ENCODE assay signal across 20 cellular contexts in genomic region chr15:90683876-90684275, GRCh38. TPM values are rescaled to one million over a fixed set of nuclear protein-coding genes. Genes with fewer than 3 reads are reported as not detected.
DNase-seq lines count a peak whose midpoint lies in the region; ATAC-seq and TF ChIP-seq lines count a peak whose summit lies in the region.
"Had no signal": no experiment of that assay in that cellular context is flagged by ENCODE, and none has a peak within 500 bp of the region (broad histone marks: within the 10 kb centered on the region; RNA-seq: fewer than 3 reads in every experiment).

No MANE protein-coding gene starts in this region.

- no peak overlapping the region for H3K56ac ChIP-seq in IMR-90 (ENCODE audit: extremely low read depth, insufficient read depth, low read length)

- H3K4me1 Mint-ChIP-seq in activated naive CD4-positive, alpha-beta T cell treated with anti-CD3 and anti-CD28 coated beads, Interleukin-2, amount 10 ng/mL, durations not matched to agents 7 days and 5 days, result peaks cover 65% of the 10 kb centered on the region
- H3K4me1 Mint-ChIP-seq in activated CD8-positive, alpha-beta T cell treated with anti-CD3 and anti-CD28 coated beads for 36 hours (ENCODE audit: low read depth), result peaks cover 50% of the 10 kb centered on the region
- H3K4me1 Mint-ChIP-seq in nephron, result peaks cover 42% of the 10 kb centered on the region

- CTCF ChIA-PET in activated naive CD4-positive, alpha-beta T cell treated with anti-CD3 and anti-CD28 coated beads, Interleukin-2, amount 10 ng/mL, durations not matched to agents 7 days and 5 days (lab: Charles Lee), result interaction anchor here (1.4 kb wide), 1 partner anchor 36 kb away, joined by 3 read pairs; no protein-coding TSS in a partner anchor
- CTCF ChIA-PET in IMR-90 (lab: Yijun Ruan, JAX), result no interaction called here
- CTCF ChIA-PET in activated CD8-positive, alpha-beta T cell treated with anti-CD3 and anti-CD28 coated beads for 36 hours (lab: Charles Lee), result interaction anchor here (3.9 kb wide), 1 partner anchor 36 kb away, joined by 16 read pairs; no protein-coding TSS in a partner anchor

- H4K91ac ChIP-seq in IMR-90 (ENCODE audit: insufficient read depth, low read depth, low read length), result no peak overlapping the region

- H3K23ac ChIP-seq in IMR-90 (ENCODE audit: low read depth, low read length), result no peak overlapping the region

- H2AK9ac ChIP-seq in IMR-90 (replicated peaks; ENCODE audit: low read depth, low read length, poor library complexity), result peak overlapping the region; percentile 59

- H3K27ac Mint-ChIP-seq in activated naive CD4-positive, alpha-beta T cell treated with anti-CD3 and anti-CD28 coated beads, Interleukin-2, amount 10 ng/mL, durations not matched to agents 7 days and 5 days, result peak overlapping the region; percentile 11
- peak overlapping the region; percentile 20 for H3K27ac Mint-ChIP-seq in activated CD8-positive, alpha-beta T cell treated with anti-CD3 and anti-CD28 coated beads for 36 hours
- H3K27ac Mint-ChIP-seq in nephron, result peak overlapping the region; percentile 81 to 97 (median 91)
- H3K27ac Mint-ChIP-seq: CD8-positive, alpha-beta memory T cell; GM23338 had no signal

- no TSS peak for BruUV-seq in IMR-90 (replicated peaks; lab: Mats Ljungman, UMichigan)

- H3K4me3 ChIP-seq in IMR-90 (ENCODE audit: insufficient read depth, low read depth, low read length) (no peak overlapping the region), right atrium auricular region (no peak overlapping the region)
- H3K4me3 ChIP-seq: BLaER1 treated with 17β-estradiol and CSF1 and Interleukin-3, amounts not matched to agents 10 nM and 100 nM; GM23338; PC-9 had no signal

- TF ChIP-seq CTCF in IMR-90 (conservative IDR thresholded peaks at IDR 0.05; ENCODE audit: low read depth, low read length), result no peak
- TF ChIP-seq CTCF in activated CD8-positive, alpha-beta T cell treated with anti-CD3 and anti-CD28 coated beads for 36 hours (IDR thresholded peaks at IDR 0.05), result no peak
- no peak for TF ChIP-seq CTCF in nephron (IDR thresholded peaks at IDR 0.05; ENCODE audit: unreplicated experiment in 3 of 3)
- no peak for TF ChIP-seq CTCF in right atrium auricular region (IDR thresholded peaks at IDR 0.05)

- H3K36me3 ChIP-seq in IMR-90 (ENCODE audit: control insufficient read depth, insufficient read depth, low read length) (no peaks in the 10 kb centered on the region), right atrium auricular region (no peaks in the 10 kb centered on the region)

- peak overlapping the region; percentile 41 for H3K14ac ChIP-seq in IMR-90 (replicated peaks; ENCODE audit: low read depth, low read length)

- DNase-seq in activated naive CD4-positive, alpha-beta T cell treated with anti-CD3 and anti-CD28 coated beads, Interleukin-2, amount 10 ng/mL, durations not matched to agents 7 days and 5 days, result no peak
- DNase-seq in activated naive CD4-positive, alpha-beta T cell treated with anti-CD3 and anti-CD28 coated beads, Interleukin-2, amount 50 U/mL, for 16 hours, result no peak
- DNase-seq in IMR-90 (no peak), right atrium auricular region (ENCODE audit: low spot score) (no peak)
- DNase-seq in activated CD8-positive, alpha-beta T cell treated with anti-CD3 and anti-CD28 coated beads for 36 hours, result no peak
- DNase-seq in activated effector memory CD4-positive, alpha-beta T cell treated with Interleukin-2 at 50 U/mL for 16 hours, result no peak
- DNase-seq: CD8-positive, alpha-beta memory T cell; DMS53; Karpas-422; NCI-H1092; NCI-H146; NCI-H2029 treated with DMSO at 0.1 percent for 48 hours; NCI-H2171; NCI-H526; PC-9 had no signal

- H3K27me3 Mint-ChIP-seq in activated naive CD4-positive, alpha-beta T cell treated with anti-CD3 and anti-CD28 coated beads, Interleukin-2, amount 10 ng/mL, durations not matched to agents 7 days and 5 days, result peaks cover 15% of the 10 kb centered on the region
- H3K27me3 Mint-ChIP-seq in activated CD8-positive, alpha-beta T cell treated with anti-CD3 and anti-CD28 coated beads for 36 hours, result no peaks in the 10 kb centered on the region
- no peaks in the 10 kb centered on the region for H3K27me3 Mint-ChIP-seq in nephron (ENCODE audit: low read depth)

- H3K27me3 ChIP-seq in IMR-90 (ENCODE audit: control insufficient read depth, insufficient read depth, low read length) (no peaks in the 10 kb centered on the region), right atrium auricular region (no peaks in the 10 kb centered on the region)
- H3K27me3 ChIP-seq: BLaER1 treated with 17β-estradiol and CSF1 and Interleukin-3, amounts not matched to agents 10 nM and 100 nM had no signal

- in situ Hi-C loops in IMR-90 (cut with MboI; ENCODE audit: low sequenced_read_pairs), result no loop called here

- no peak overlapping the region for H3K4me3 Mint-ChIP-seq in activated naive CD4-positive, alpha-beta T cell treated with anti-CD3 and anti-CD28 coated beads, Interleukin-2, amount 10 ng/mL, durations not matched to agents 7 days and 5 days
- no peak overlapping the region for H3K4me3 Mint-ChIP-seq in activated CD8-positive, alpha-beta T cell treated with anti-CD3 and anti-CD28 coated beads for 36 hours
- H3K4me3 Mint-ChIP-seq in nephron, result peak overlapping the region in 1 of 3 experiments; percentile 45
- H3K4me3 Mint-ChIP-seq: CD8-positive, alpha-beta memory T cell; GM23338; IgD-negative memory B cell had no signal

- peaks cover 10% of the 10 kb centered on the region for H3K36me3 Mint-ChIP-seq in activated naive CD4-positive, alpha-beta T cell treated with anti-CD3 and anti-CD28 coated beads, Interleukin-2, amount 10 ng/mL, durations not matched to agents 7 days and 5 days
- H3K36me3 Mint-ChIP-seq in activated CD8-positive, alpha-beta T cell treated with anti-CD3 and anti-CD28 coated beads for 36 hours (ENCODE audit: low read depth), result no peaks in the 10 kb centered on the region
- H3K36me3 Mint-ChIP-seq in nephron (ENCODE audit: low read depth), result peaks cover 3% of the 10 kb centered on the region
- H3K36me3 Mint-ChIP-seq: CD8-positive, alpha-beta memory T cell had no signal

- H2BK20ac ChIP-seq in IMR-90 (ENCODE audit: low read depth, low read length), result no peak overlapping the region

- intact Hi-C loops in IMR-90 (cut with micrococcal nuclease), result no loop called here
- intact Hi-C loops in activated CD8-positive, alpha-beta T cell treated with anti-CD3 and anti-CD28 coated beads for 36 hours (cut with micrococcal nuclease), result no loop called here

- ATAC-seq in IMR-90 (ENCODE audit: low read depth), result no peak
- ATAC-seq in activated CD8-positive, alpha-beta T cell treated with anti-CD3 and anti-CD28 coated beads for 36 hours, result no peak

- H4K8ac ChIP-seq in IMR-90 (ENCODE audit: low read depth in 2 of 2, low read length in 2 of 2), result no peak overlapping the region

- dilution Hi-C loops in IMR-90 (cut with HindIII; ENCODE audit: low sequenced_read_pairs, unreplicated experiment), result no loop called here

- no peak overlapping the region for H3K4me2 ChIP-seq in IMR-90 (ENCODE audit: low read depth, low read length)
- H3K4me2 ChIP-seq: GM23338, PC-9 had no signal

- no peak overlapping the region; the same call in 1 of the 2 replicates for H3K18ac ChIP-seq in IMR-90 (ENCODE audit: low read depth, low read length)

- no peaks in the 10 kb centered on the region for H3K9me3 ChIP-seq in IMR-90 (ENCODE audit: control insufficient read depth, insufficient read depth, low read length)
- no peaks in the 10 kb centered on the region for H3K9me3 ChIP-seq in right atrium auricular region

- no peaks in the 10 kb centered on the region for H3K9me3 Mint-ChIP-seq in activated naive CD4-positive, alpha-beta T cell treated with anti-CD3 and anti-CD28 coated beads, Interleukin-2, amount 10 ng/mL, durations not matched to agents 7 days and 5 days
- H3K9me3 Mint-ChIP-seq in activated CD8-positive, alpha-beta T cell treated with anti-CD3 and anti-CD28 coated beads for 36 hours, result peaks cover 2% of the 10 kb centered on the region
- H3K9me3 Mint-ChIP-seq in nephron, result peaks cover 6% of the 10 kb centered on the region
- H3K9me3 Mint-ChIP-seq: CD8-positive, alpha-beta memory T cell; GM23338 had no signal

- H3K4ac ChIP-seq in IMR-90 (ENCODE audit: low read depth, low read length), result no peak overlapping the region

- WGBS in IMR-90 (ENCODE audit: extremely low coverage in 2 of 2, insufficient read length in 1 of 2), 2 experiments, result no CpG with 5 or more reads among the region's 4 CpGs

- TF ChIP-seq POLR2A in IMR-90 (IDR thresholded peaks at IDR 0.05; ENCODE audit: low read depth, low read length), result no peak

- no peak overlapping the region for H3K9ac ChIP-seq in IMR-90 (ENCODE audit: low read depth, low read length)
- H3K9ac ChIP-seq: BLaER1 treated with 17β-estradiol and CSF1 and Interleukin-3, amounts not matched to agents 10 nM and 100 nM had no signal

- H2AK5ac ChIP-seq in IMR-90 (ENCODE audit: low read depth, low read length), result no peak overlapping the region

- H3K79me1 ChIP-seq in IMR-90 (ENCODE audit: low read depth in 1 of 2, low read length in 2 of 2), result no peaks in the 10 kb centered on the region

- H2BK5ac ChIP-seq in IMR-90 (ENCODE audit: low read depth, low read length, poor library complexity, severe bottlenecking), result no peak overlapping the region

- H4K5ac ChIP-seq in IMR-90 (ENCODE audit: low read depth, low read length), result no peak overlapping the region

- peaks cover 20% of the 10 kb centered on the region for H3K4me1 ChIP-seq in IMR-90 (ENCODE audit: control insufficient read depth, insufficient read depth, low read length)
- H3K4me1 ChIP-seq in right atrium auricular region, result no peaks in the 10 kb centered on the region

- TF ChIP-seq RAD21 in IMR-90 (IDR thresholded peaks at IDR 0.05; ENCODE audit: low read length), result no peak

- H2BK15ac ChIP-seq in IMR-90 (ENCODE audit: low read depth, low read length), result no peak overlapping the region

- peak overlapping the region; percentile 9 for H2AFZ ChIP-seq in IMR-90 (replicated peaks; ENCODE audit: low read length, poor library complexity)
- H2AFZ ChIP-seq: GM23338, PC-9 had no signal

- H2BK120ac ChIP-seq in IMR-90 (ENCODE audit: low read depth, low read length), result peak overlapping the region; percentile 32; the same call in 1 of the 2 replicates

- H3K9me1 ChIP-seq in IMR-90 (ENCODE audit: insufficient read depth, low read length), result peaks cover 12% of the 10 kb centered on the region

- H4K20me1 ChIP-seq in IMR-90 (ENCODE audit: insufficient read depth, low read length), result peaks cover 5% of the 10 kb centered on the region
- H4K20me1 ChIP-seq: BLaER1 treated with 17β-estradiol and CSF1 and Interleukin-3, amounts not matched to agents 10 nM and 100 nM had no signal

- POLR2A ChIA-PET in IMR-90 (lab: Charles Lee; ENCODE audit: unreplicated experiment), result no interaction called here
- POLR2A ChIA-PET in activated CD8-positive, alpha-beta T cell treated with anti-CD3 and anti-CD28 coated beads for 36 hours (lab: Charles Lee), result interaction anchor here (2.6 kb wide), 1 partner anchor 18 kb away, joined by 16 read pairs; no protein-coding TSS in a partner anchor

- H3K27ac ChIP-seq in IMR-90 (ENCODE audit: insufficient read depth, low read length) (no peak overlapping the region), right atrium auricular region (no peak overlapping the region)
- H3K27ac ChIP-seq: PC-9, RWPE1 had no signal

RNA-seq across cellular contexts. Expression of gene BLM, which starts 33.3 kb away (rescaled TPM):
- 6.5 and 7.2 TPM in 2 replicates for total RNA-seq in IMR-90 (2012; rRNA removed)
- polyA plus RNA-seq in IMR-90 (2012; rRNA removed), result 2.3 and 2.5 TPM in 2 replicates
- 0.26 and 0.64 TPM in 2 replicates for polyA plus RNA-seq in IMR-90 (2012; cell fraction: cytosol; rRNA removed)
- 0.27 and 1.7 TPM in 2 replicates for polyA plus RNA-seq in IMR-90 (2012; cell fraction: nucleus; rRNA removed; ENCODE audit: low replicate concordance)
- total RNA-seq in activated CD8-positive, alpha-beta T cell treated with anti-CD3 and anti-CD28 coated beads for 36 hours, result 10 to 100 TPM; 45.2 to 53.6 TPM
- 10 to 100 TPM; 19.3 to 26.7 TPM for total RNA-seq in right atrium auricular region

Comparison
In these comparisons a context has a peak if more than half of its experiments do, and no peak if none do; other contexts are left out.
1. H3K27ac Mint-ChIP-seq: peak in every context shown above with its lines; median percentile 91 in nephron; 20 in activated CD8-positive, alpha-beta T cell treated with anti-CD3 and anti-CD28 coated beads for 36 hours; 11 in activated naive CD4-positive, alpha-beta T cell treated with anti-CD3 and anti-CD28 coated beads, Interleukin-2, amount 10 ng/mL, durations not matched to agents 7 days and 5 days.